ENCODE assay signal across 16 cellular contexts in the genomic region with DNA sequence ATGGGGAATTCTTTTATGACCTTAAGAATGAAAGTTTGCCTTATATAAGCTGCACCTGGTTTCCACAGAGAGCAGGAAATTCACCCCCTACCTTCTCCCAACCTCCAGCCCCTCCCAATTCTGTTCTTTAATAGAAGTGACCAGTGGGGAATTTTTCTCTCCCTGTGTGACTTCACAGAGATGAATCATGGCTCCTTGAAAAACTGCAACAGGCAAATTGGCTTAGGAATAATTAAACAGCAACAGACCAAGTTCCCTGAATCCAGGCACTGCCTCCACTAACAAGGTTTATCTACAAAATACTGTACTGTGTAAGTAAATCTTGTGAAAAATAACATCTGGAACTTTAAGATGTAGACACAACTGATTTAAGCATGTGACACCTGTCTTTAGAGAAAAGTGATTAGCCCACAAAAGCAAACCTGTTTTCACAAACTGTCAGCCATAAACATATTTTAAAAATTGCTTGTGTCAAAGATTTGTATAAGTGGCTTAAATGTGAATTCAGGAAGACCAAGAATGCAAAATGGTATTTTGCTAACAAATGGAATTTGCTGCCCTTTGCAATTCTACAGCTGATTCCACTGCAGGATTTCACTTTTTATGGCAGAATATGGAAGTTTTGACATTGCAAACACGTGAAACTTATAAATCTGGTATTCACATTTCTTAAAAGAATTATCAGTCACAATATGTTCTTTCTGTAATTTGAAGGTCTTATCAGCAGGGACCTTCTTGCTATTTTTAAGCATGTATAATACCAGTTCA. TPM values are rescaled to one million over a fixed set of nuclear protein-coding genes. Genes with fewer than 3 reads are reported as not detected.
A peak's percentile ranks its signal among the peaks of the same experiment; 100 is the strongest.
DNase-seq lines count a peak whose midpoint lies in the region; ATAC-seq and TF ChIP-seq lines count a peak whose summit lies in the region.
"Had no signal": no experiment of that assay in that cellular context is flagged by ENCODE, and none has a peak within 500 bp of the region (broad histone marks: within the 10 kb centered on the region; RNA-seq: fewer than 3 reads in every experiment).

No MANE protein-coding gene starts in this region.

- peaks cover 4 to 17% of the 10 kb centered on the region in 2 donors for H3K4me1 ChIP-seq in lung (ENCODE audit: control insufficient read depth in 2 of 2, insufficient read depth in 2 of 2, low read length in 2 of 2)

- peaks cover 15% of the 10 kb centered on the region for H3K36me3 Mint-ChIP-seq in stimulated activated memory B cell treated with anti-CD40 and anti-IgM and Interleukin-4, amounts not matched to agents 10 μg/mL and 1 μg/mL and 100 μg/mL, for 72 hours
- H3K36me3 Mint-ChIP-seq: WTC11 had no signal

- no peaks in the 10 kb centered on the region for H3K9me3 Mint-ChIP-seq in stimulated activated memory B cell treated with anti-CD40 and anti-IgM and Interleukin-4, amounts not matched to agents 10 μg/mL and 1 μg/mL and 100 μg/mL, for 72 hours
- H3K9me3 Mint-ChIP-seq: activated naive CD4-positive, alpha-beta T cell treated with anti-CD3 and anti-CD28 coated beads, Interleukin-2, amount 50 U/mL, for 24 hours; dendritic cell treated with granulocyte-macrophage colony-stimulating factor and Interleukin-4, amounts not matched to agents 40 ng/mL and 50 ng/mL, for 4 days; WTC11 had no signal

- WGBS in lung, 2 donors: 66 to 76% methylated on average over 1 of the region's 1 CpG

- H3K4me1 Mint-ChIP-seq in stimulated activated memory B cell treated with anti-CD40 and anti-IgM and Interleukin-4, amounts not matched to agents 10 μg/mL and 1 μg/mL and 100 μg/mL, for 72 hours: peaks cover 25% of the 10 kb centered on the region
- H3K4me1 Mint-ChIP-seq: activated naive CD4-positive, alpha-beta T cell treated with anti-CD3 and anti-CD28 coated beads, Interleukin-2, amount 50 U/mL, for 24 hours had no signal

- H3K9me3 ChIP-seq in lung (ENCODE audit: control insufficient read depth in 2 of 2, insufficient read depth in 1 of 2, low read length in 1 of 2): no peaks in the 10 kb centered on the region
- H3K9me3 ChIP-seq: HAP-1, SJCRH30 had no signal

- no peak overlapping the region for H3K4me3 Mint-ChIP-seq in stimulated activated memory B cell treated with anti-CD40 and anti-IgM and Interleukin-4, amounts not matched to agents 10 μg/mL and 1 μg/mL and 100 μg/mL, for 72 hours
- H3K4me3 Mint-ChIP-seq: activated naive CD4-positive, alpha-beta T cell treated with anti-CD3 and anti-CD28 coated beads, Interleukin-2, amount 50 U/mL, for 24 hours; B cell; dendritic cell treated with granulocyte-macrophage colony-stimulating factor and Interleukin-4, amounts not matched to agents 40 ng/mL and 50 ng/mL, for 4 days; WTC11 had no signal

- H3K27ac ChIP-seq in lung (ENCODE audit: low read depth in 1 of 2, low read length in 1 of 2): no peak overlapping the region
- H3K27ac ChIP-seq: SJCRH30 had no signal

- H3K36me3 ChIP-seq in lung (ENCODE audit: control insufficient read depth in 2 of 2, insufficient read depth in 2 of 2, low read length in 2 of 2): no peaks in the 10 kb centered on the region
- H3K36me3 ChIP-seq: HAP-1, SJCRH30 had no signal

- no peaks in the 10 kb centered on the region for H3K27me3 Mint-ChIP-seq in stimulated activated memory B cell treated with anti-CD40 and anti-IgM and Interleukin-4, amounts not matched to agents 10 μg/mL and 1 μg/mL and 100 μg/mL, for 72 hours
- H3K27me3 Mint-ChIP-seq: activated naive CD4-positive, alpha-beta T cell treated with anti-CD3 and anti-CD28 coated beads, Interleukin-2, amount 50 U/mL, for 24 hours; B cell; dendritic cell treated with granulocyte-macrophage colony-stimulating factor and Interleukin-4, amounts not matched to agents 40 ng/mL and 50 ng/mL, for 4 days had no signal

- H3K27ac Mint-ChIP-seq in stimulated activated memory B cell treated with anti-CD40 and anti-IgM and Interleukin-4, amounts not matched to agents 10 μg/mL and 1 μg/mL and 100 μg/mL, for 72 hours: no peak overlapping the region
- H3K27ac Mint-ChIP-seq: activated naive CD4-positive, alpha-beta T cell treated with anti-CD3 and anti-CD28 coated beads, Interleukin-2, amount 50 U/mL, for 24 hours; B cell; dendritic cell treated with granulocyte-macrophage colony-stimulating factor and Interleukin-4, amounts not matched to agents 40 ng/mL and 50 ng/mL, for 4 days; WTC11 had no signal

- no peak for TF ChIP-seq CTCF in lung (IDR thresholded peaks at IDR 0.05; ENCODE audit: control extremely low read depth, extremely low read depth)

- ATAC-seq in lung (ENCODE audit: insufficient read depth, low FRiP score): peak; percentile 69
- ATAC-seq in HG03045 (IDR thresholded peaks at IDR 0.05; ENCODE audit: unreplicated experiment): no peak
- no peak for ATAC-seq in stimulated activated memory B cell treated with anti-CD40 and anti-IgM and Interleukin-4, amounts not matched to agents 10 μg/mL and 1 μg/mL and 100 μg/mL, for 72 hours
- ATAC-seq: WTC11 had no signal

- H3K27me3 ChIP-seq in lung (ENCODE audit: control insufficient read depth, insufficient read depth): no peaks in the 10 kb centered on the region
- H3K27me3 ChIP-seq: SJCRH30 had no signal

- peak; percentile 32 for DNase-seq in AG08395 (ENCODE audit: low spot score)
- peak; percentile 83 for DNase-seq in NCI-H82 treated with DMSO at 0.1 percent for 48 hours (lab: John Stamatoyannopoulos, UW; ENCODE audit: unreplicated experiment)
- peak; percentile 50 for DNase-seq in dermis blood vessel endothelial cell
- DNase-seq in lung (ENCODE audit: low spot score): no peak
- DNase-seq in NCI-H1694 (lab: John Stamatoyannopoulos, UW): no peak
- DNase-seq in hypothalamus (lab: John Stamatoyannopoulos, UW): no peak
- DNase-seq: head of caudate nucleus, NCI-H1417 treated with DMSO at 0.1 percent for 48 hours, SJCRH30 had no signal

- H3K4me3 ChIP-seq in lung: no peak overlapping the region
- H3K4me3 ChIP-seq: HAP-1, SJCRH30 had no signal

RNA-seq across cellular contexts. Expression of gene ALG14, which starts 54.0 kb away (rescaled TPM):
- total RNA-seq in dermis blood vessel endothelial cell: 1.0 and 2.2 TPM in 2 replicates
- total RNA-seq in lung: 1 to 10 TPM in 1 of 2 donors, under 1 TPM in 1; 0.97 to 7.5 TPM
- 1 to 10 TPM; 1.6 to 1.7 TPM for polyA plus RNA-seq in lung

Comparison
In these comparisons a context has a peak if more than half of its experiments do, and no peak if none do; other contexts are left out.
1. DNase-seq: peak in AG08395 (single experiment), NCI-H82 treated with DMSO at 0.1 percent for 48 hours (single experiment) and dermis blood vessel endothelial cell (single experiment); none in lung (single experiment), NCI-H1694 (single experiment) and hypothalamus (0 of 51).